9 cellular contexts compared by ENCODE assay signal in the genomic region with DNA sequence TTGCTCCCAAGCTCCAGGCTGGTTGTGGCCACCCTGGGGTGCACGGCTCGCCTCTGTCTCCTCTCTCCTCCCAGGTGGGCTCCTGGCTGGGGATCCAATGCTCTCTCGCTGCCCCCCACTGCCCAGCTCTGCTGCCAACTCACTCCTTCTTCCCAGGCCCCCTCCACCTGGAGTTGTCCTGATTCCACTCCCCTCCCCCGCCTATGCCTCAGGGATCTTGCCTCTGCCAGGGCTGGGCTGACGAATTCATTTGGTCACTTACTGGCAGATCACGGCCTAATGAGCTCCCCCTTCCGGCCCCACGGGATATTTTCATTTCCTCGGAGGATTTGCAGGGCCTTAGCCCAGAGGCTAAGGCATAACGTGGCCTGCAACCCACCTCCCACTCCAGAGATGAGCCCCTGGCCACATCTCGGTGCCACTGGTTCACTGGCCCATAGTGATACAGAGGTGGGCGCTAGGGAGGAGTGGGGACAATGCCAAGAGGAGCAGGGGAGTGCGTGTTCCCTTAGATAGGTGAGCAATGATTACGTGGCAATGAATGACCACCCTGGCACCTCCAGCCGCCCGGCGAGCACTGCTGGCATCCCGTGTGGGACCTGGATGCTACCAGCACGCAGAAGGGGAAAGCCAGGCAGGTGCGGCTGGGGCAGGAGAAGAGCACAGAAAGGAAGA.
A peak's percentile ranks its signal among the peaks of the same experiment; 100 is the strongest.
DNase-seq lines count a peak whose midpoint lies in the region; ATAC-seq and TF ChIP-seq lines count a peak whose summit lies in the region.
"Had no signal": no experiment of that assay in that cellular context is flagged by ENCODE, and none has a peak within 500 bp of the region (broad histone marks: within the 10 kb centered on the region; RNA-seq: fewer than 3 reads in every experiment).

No MANE protein-coding gene starts in this region.

- in situ Hi-C loops in SK-MEL-5 (cut with HindIII; ENCODE audit: low pct_unique_long_range_greater_than_20kb, low sequenced_read_pairs) = no loop called here

- H3K4me3 ChIP-seq in H7 (ENCODE audit: insufficient read depth, low read depth, low read length) (no peak overlapping the region), foreskin fibroblast (ENCODE audit: low read depth in 1 of 2, low read length in 2 of 2) (no peak overlapping the region)
- H3K4me3 ChIP-seq: SK-N-MC had no signal

- H3K27me3 ChIP-seq in H7 (ENCODE audit: control insufficient read depth, insufficient read depth, low read length) = no peaks in the 10 kb centered on the region

- DNase-seq in A172 (ENCODE audit: low spot score) (peak; percentile 36), H7 (peak; percentile 86), SK-MEL-5 (ENCODE audit: low read depth, low spot score) (peak; percentile 75), left lobe of liver (ENCODE audit: low spot score) (peak; percentile 69), foreskin fibroblast (no peak), D341Med (ENCODE audit: low spot score) (no peak)

- no peaks in the 10 kb centered on the region for H3K36me3 ChIP-seq in H7 (replicated peaks; ENCODE audit: control insufficient read depth, insufficient read depth, low read length)

- ATAC-seq in left lobe of liver = peak; percentile 98
- ATAC-seq in GM21423 (IDR thresholded peaks at IDR 0.05; ENCODE audit: unreplicated experiment) = no peak
- ATAC-seq in HG02973 (IDR thresholded peaks at IDR 0.05; ENCODE audit: unreplicated experiment) = no peak

- TF ChIP-seq CTCF in foreskin fibroblast (IDR thresholded peaks at IDR 0.05; ENCODE audit: low read depth, low read length) = no peak

Comparison
In these comparisons a context has a peak if more than half of its experiments do, and no peak if none do; other contexts are left out.
1. DNase-seq: peak in A172 (single experiment), H7 (single experiment), SK-MEL-5 (single experiment) and left lobe of liver (single experiment); none in foreskin fibroblast (0 of 2) and D341Med (single experiment).